In the genomic region with DNA sequence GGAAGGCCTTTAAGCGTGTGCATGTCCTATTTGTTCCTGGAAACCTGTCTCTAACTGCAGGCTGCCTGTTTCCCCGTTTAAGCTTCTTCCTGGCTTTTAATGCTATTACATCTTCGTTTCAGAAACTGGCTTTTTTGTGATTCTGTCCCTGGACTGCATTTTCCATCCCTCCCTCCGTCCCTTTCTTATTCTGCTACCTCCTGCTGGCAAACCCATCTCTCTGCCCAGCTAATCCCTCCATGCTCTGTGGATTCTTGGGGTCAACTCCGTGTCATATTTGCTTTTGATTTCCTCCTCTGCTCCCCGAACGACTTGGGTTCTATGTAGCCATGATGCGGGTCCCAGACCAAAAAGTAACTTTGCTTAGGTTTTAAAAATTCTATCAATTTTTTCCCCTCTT, we compare ENCODE assay signal across 1 cellular context.
A peak's percentile ranks its signal among the peaks of the same experiment; 100 is the strongest.
TF ChIP-seq lines count a peak whose summit lies in the region.

No MANE protein-coding gene starts in this region.

TF ChIP-seq in H1, 55 proteins besides CTCF, POLR2A, EP300 and RAD21 (continued from another document):
- TF ChIP-seq POU5F1 (IDR thresholded peaks at IDR 0.05; ENCODE audit: low read depth, low read length) (0 out of 2 replicates have a peak, but pooled peaks have one; percentile 9), RXRA (IDR thresholded peaks at IDR 0.05; ENCODE audit: insufficient read depth, low read depth, low read length) (peak; percentile 78; the same call in 1 of the 2 replicates), NANOG (IDR thresholded peaks at IDR 0.05; ENCODE audit: insufficient read depth, low read depth, low read length, poor library complexity, severe bottlenecking) (no peak)
